1 cellular context compared by ENCODE assay signal in the genomic region with DNA sequence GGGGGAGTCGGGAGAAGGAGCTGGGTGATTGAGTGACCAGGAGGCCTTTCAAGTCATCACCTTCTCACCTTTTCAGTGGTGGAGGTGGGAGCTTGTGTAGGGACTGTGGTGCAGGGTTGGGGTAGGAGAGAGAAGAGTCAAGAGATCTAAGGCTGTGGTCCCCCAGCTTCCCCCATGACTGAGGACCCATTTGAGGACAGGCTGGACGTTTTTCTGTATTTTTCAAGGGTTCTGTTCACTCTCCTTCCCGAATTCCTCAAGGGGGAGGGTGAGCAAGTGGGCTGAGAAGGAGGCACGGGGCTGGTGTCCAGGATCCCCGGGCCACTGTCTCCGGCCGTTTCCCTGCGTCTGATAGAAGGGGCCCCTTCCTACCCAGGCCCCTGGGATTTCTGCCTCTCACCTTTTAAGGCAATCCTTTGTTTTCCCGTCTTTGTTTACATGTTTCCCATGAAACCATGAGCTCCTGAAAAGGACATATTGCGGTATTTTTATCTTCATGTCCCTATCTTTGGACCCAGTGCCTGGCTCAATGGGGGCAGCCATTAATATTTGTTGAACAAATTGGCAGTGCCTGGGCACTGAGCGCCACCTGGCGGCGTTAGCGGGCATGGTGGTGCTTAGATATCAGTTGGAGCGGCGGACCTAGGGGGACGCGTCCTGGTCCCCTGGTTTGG.
TF ChIP-seq lines count a peak whose summit lies in the region.

No MANE protein-coding gene starts in this region.

TF ChIP-seq in HepG2, 621 proteins besides CTCF, POLR2A, EP300 and RAD21 (continued from another document):
- TF ChIP-seq KDM5B (CRISPR knock-in tag; IDR thresholded peaks at IDR 0.05; ENCODE audit: borderline replicate concordance) (peak; percentile 24; the same call in 1 of the 2 replicates), BHLHE40 (IDR thresholded peaks at IDR 0.05; ENCODE audit: low read length) (peak; percentile 26; the same call in 1 of the 2 replicates), NONO (IDR thresholded peaks at IDR 0.05) (no peak), NONO (CRISPR knock-in tag; conservative IDR thresholded peaks at IDR 0.05) (peak; percentile 73), ARNT2 (CRISPR knock-in tag; IDR thresholded peaks at IDR 0.05; ENCODE audit: low read depth) (no peak), LCORL (IDR thresholded peaks at IDR 0.05) (no peak), LCORL (CRISPR knock-in tag; IDR thresholded peaks at IDR 0.05) (peak; percentile 49)
- TF ChIP-seq, protein P1, sequence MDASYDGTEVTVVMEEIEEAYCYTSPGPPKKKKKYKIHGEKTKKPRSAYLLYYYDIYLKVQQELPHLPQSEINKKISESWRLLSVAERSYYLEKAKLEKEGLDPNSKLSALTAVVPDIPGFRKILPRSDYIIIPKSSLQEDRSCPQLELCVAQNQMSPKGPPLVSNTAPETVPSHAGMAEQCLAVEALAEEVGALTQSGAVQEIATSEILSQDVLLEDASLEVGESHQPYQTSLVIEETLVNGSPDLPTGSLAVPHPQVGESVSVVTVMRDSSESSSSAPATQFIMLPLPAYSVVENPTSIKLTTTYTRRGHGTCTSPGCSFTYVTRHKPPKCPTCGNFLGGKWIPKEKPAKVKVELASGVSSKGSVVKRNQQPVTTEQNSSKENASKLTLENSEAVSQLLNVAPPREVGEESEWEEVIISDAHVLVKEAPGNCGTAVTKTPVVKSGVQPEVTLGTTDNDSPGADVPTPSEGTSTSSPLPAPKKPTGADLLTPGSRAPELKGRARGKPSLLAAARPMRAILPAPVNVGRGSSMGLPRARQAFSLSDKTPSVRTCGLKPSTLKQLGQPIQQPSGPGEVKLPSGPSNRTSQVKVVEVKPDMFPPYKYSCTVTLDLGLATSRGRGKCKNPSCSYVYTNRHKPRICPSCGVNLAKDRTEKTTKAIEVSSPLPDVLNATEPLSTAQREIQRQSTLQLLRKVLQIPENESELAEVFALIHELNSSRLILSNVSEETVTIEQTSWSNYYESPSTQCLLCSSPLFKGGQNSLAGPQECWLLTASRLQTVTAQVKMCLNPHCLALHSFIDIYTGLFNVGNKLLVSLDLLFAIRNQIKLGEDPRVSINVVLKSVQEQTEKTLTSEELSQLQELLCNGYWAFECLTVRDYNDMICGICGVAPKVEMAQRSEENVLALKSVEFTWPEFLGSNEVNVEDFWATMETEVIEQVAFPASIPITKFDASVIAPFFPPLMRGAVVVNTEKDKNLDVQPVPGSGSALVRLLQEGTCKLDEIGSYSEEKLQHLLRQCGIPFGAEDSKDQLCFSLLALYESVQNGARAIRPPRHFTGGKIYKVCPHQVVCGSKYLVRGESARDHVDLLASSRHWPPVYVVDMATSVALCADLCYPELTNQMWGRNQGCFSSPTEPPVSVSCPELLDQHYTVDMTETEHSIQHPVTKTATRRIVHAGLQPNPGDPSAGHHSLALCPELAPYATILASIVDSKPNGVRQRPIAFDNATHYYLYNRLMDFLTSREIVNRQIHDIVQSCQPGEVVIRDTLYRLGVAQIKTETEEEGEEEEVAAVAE (CRISPR knock-in tag; IDR thresholded peaks at IDR 0.05; ENCODE audit: borderline replicate concordance): peak; percentile 35; the same call in 1 of the 2 replicates
- TF ChIP-seq, protein P2, sequence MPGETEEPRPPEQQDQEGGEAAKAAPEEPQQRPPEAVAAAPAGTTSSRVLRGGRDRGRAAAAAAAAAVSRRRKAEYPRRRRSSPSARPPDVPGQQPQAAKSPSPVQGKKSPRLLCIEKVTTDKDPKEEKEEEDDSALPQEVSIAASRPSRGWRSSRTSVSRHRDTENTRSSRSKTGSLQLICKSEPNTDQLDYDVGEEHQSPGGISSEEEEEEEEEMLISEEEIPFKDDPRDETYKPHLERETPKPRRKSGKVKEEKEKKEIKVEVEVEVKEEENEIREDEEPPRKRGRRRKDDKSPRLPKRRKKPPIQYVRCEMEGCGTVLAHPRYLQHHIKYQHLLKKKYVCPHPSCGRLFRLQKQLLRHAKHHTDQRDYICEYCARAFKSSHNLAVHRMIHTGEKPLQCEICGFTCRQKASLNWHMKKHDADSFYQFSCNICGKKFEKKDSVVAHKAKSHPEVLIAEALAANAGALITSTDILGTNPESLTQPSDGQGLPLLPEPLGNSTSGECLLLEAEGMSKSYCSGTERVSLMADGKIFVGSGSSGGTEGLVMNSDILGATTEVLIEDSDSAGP (CRISPR knock-in tag; IDR thresholded peaks at IDR 0.05; ENCODE audit: borderline replicate concordance): 0 out of 2 replicates have a peak, but pooled peaks have one; percentile 49
TF ChIP-seq in HepG2: peak in this region for 92.
